17 cellular contexts compared by ENCODE assay signal in the genomic region with DNA sequence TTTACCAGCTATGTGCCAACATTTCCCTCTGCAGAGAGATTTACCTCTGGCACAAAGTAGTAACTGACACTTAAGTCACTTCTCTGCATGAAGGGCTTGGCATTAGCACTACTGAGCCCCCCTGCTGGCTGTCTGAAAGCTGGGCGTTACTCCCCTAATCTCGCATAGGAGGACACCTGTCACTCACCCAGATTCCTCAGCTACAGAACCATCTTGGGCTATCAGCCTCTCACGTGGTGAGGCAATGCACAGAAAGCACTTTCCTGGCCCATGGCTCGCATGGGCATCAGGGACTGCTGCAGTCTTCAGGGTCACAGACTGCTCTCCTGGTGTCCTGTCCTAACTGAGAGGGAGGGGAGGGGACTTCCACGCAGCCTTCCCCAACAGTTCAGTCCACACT. TPM values are rescaled to one million over a fixed set of nuclear protein-coding genes. Genes with fewer than 3 reads are reported as not detected.
DNase-seq lines count a peak whose midpoint lies in the region; ATAC-seq and TF ChIP-seq lines count a peak whose summit lies in the region.
"Had no signal": no experiment of that assay in that cellular context is flagged by ENCODE, and none has a peak within 500 bp of the region (broad histone marks: within the 10 kb centered on the region; RNA-seq: fewer than 3 reads in every experiment).

No MANE protein-coding gene starts in this region.

- no peak overlapping the region for H3K4ac ChIP-seq in neuronal stem cell (ENCODE audit: low read length)

- H3K18ac ChIP-seq in neuronal stem cell (ENCODE audit: low read length): peak overlapping the region; percentile 58

- no peak for DNase-seq in activated CD4-positive, alpha-beta memory T cell treated with anti-CD3 and anti-CD28 coated beads for 36 hours
- no peak for DNase-seq in activated CD4-positive, alpha-beta memory T cell treated with anti-CD3 and anti-CD28 coated beads, Interleukin-2, amount 10 ng/mL, durations not matched to agents 7 days and 5 days
- DNase-seq in NCI-H345 (lab: John Stamatoyannopoulos, UW): peak; percentile 36
- no peak for DNase-seq in activated naive CD8-positive, alpha-beta T cell treated with anti-CD3 and anti-CD28 coated beads, Interleukin-2, amount 50 U/mL, for 24 hours
- peak; percentile 15 for DNase-seq in neuronal stem cell (ENCODE audit: low spot score)
- DNase-seq in NCI-H2107 treated with DMSO at 0.1 percent for 48 hours (lab: John Stamatoyannopoulos, UW; ENCODE audit: unreplicated experiment): no peak
- no peak for DNase-seq in BE2C
- DNase-seq: activated gamma-delta T cell; DND-41; KG1; NCI-H187 treated with DMSO at 0.1 percent for 48 hours; stimulated activated CD4-positive, alpha-beta T cell treated with anti-CD3 and anti-CD28 coated beads, Interleukin-4, amount 100 ng/mL, for 24 hours; stimulated activated naive B cell treated with anti-CD40 and anti-IgM and Interleukin-4, amounts not matched to agents 10 μg/mL and 1 μg/mL and 100 μg/mL, for 72 hours had no signal

- no peaks in the 10 kb centered on the region for H3K79me1 ChIP-seq in neuronal stem cell (ENCODE audit: low read depth, low read length)

- H3K4me1 Mint-ChIP-seq in activated CD4-positive, alpha-beta memory T cell treated with anti-CD3 and anti-CD28 coated beads for 36 hours (ENCODE audit: low read depth): peaks cover 45% of the 10 kb centered on the region
- peaks cover 37% of the 10 kb centered on the region for H3K4me1 Mint-ChIP-seq in activated CD4-positive, alpha-beta memory T cell treated with anti-CD3 and anti-CD28 coated beads, Interleukin-2, amount 10 ng/mL, durations not matched to agents 7 days and 5 days
- peaks cover 85% of the 10 kb centered on the region for H3K4me1 Mint-ChIP-seq in activated naive CD8-positive, alpha-beta T cell treated with anti-CD3 and anti-CD28 coated beads, Interleukin-2, amount 50 U/mL, for 24 hours

- WGBS in neuronal stem cell (ENCODE audit: extremely low coverage in 2 of 2, insufficient read length in 2 of 2, insufficient replicate concordance in 1 of 2), 2 donors: no CpG with 5 or more reads among the region's 5 CpGs

- no peak overlapping the region for H3K14ac ChIP-seq in neuronal stem cell (ENCODE audit: low read length)

- no peak for ATAC-seq in activated naive CD8-positive, alpha-beta T cell treated with anti-CD3 and anti-CD28 coated beads, Interleukin-2, amount 50 U/mL, for 24 hours
- ATAC-seq in HG02588 (IDR thresholded peaks at IDR 0.05; ENCODE audit: unreplicated experiment): no peak
- ATAC-seq: gastroesophageal sphincter; SK-N-SH treated with all-trans-retinoic acid at 6 μM for 48 hours; stimulated activated naive B cell treated with anti-CD40 and anti-IgM and Interleukin-4, amounts not matched to agents 10 μg/mL and 1 μg/mL and 100 μg/mL, for 72 hours had no signal

- POLR2A ChIA-PET in activated CD4-positive, alpha-beta memory T cell treated with anti-CD3 and anti-CD28 coated beads for 36 hours (lab: Charles Lee): no interaction called here
- POLR2A ChIA-PET in activated CD4-positive, alpha-beta memory T cell treated with anti-CD3 and anti-CD28 coated beads, Interleukin-2, amount 10 ng/mL, durations not matched to agents 7 days and 5 days (lab: Charles Lee): no interaction called here

- H4K91ac ChIP-seq in neuronal stem cell (ENCODE audit: low read depth, low read length, poor library complexity): no peak overlapping the region

- peak overlapping the region; percentile 85 for H3K27ac Mint-ChIP-seq in activated CD4-positive, alpha-beta memory T cell treated with anti-CD3 and anti-CD28 coated beads for 36 hours
- no peak overlapping the region for H3K27ac Mint-ChIP-seq in activated CD4-positive, alpha-beta memory T cell treated with anti-CD3 and anti-CD28 coated beads, Interleukin-2, amount 10 ng/mL, durations not matched to agents 7 days and 5 days
- peak overlapping the region; percentile 97 for H3K27ac Mint-ChIP-seq in activated naive CD8-positive, alpha-beta T cell treated with anti-CD3 and anti-CD28 coated beads, Interleukin-2, amount 50 U/mL, for 24 hours

- H3K27me3 Mint-ChIP-seq in activated CD4-positive, alpha-beta memory T cell treated with anti-CD3 and anti-CD28 coated beads for 36 hours: no peaks in the 10 kb centered on the region
- no peaks in the 10 kb centered on the region for H3K27me3 Mint-ChIP-seq in activated CD4-positive, alpha-beta memory T cell treated with anti-CD3 and anti-CD28 coated beads, Interleukin-2, amount 10 ng/mL, durations not matched to agents 7 days and 5 days
- H3K27me3 Mint-ChIP-seq in activated naive CD8-positive, alpha-beta T cell treated with anti-CD3 and anti-CD28 coated beads, Interleukin-2, amount 50 U/mL, for 24 hours: no peaks in the 10 kb centered on the region
- H3K27me3 Mint-ChIP-seq: stimulated activated naive B cell treated with anti-CD40 and anti-IgM and Interleukin-4, amounts not matched to agents 10 μg/mL and 1 μg/mL and 100 μg/mL, for 72 hours had no signal

- H3K4me1 ChIP-seq in neuronal stem cell (ENCODE audit: control insufficient read depth in 2 of 2, insufficient read depth in 1 of 2, low read depth in 1 of 2, low read length in 2 of 2) (peaks cover 0 to 13% of the 10 kb centered on the region in 2 donors), BE2C (no peaks in the 10 kb centered on the region)

- no peak overlapping the region for H2BK120ac ChIP-seq in neuronal stem cell (ENCODE audit: low read depth, low read length)

- no peak overlapping the region for H2BK12ac ChIP-seq in neuronal stem cell (ENCODE audit: low read length)

- H3K4me3 ChIP-seq in neuronal stem cell (ENCODE audit: low read length in 2 of 2) (no peak overlapping the region), BE2C (ENCODE audit: low read depth, low read length) (no peak overlapping the region)
- H3K4me3 ChIP-seq: gastroesophageal sphincter had no signal

- H3K4me2 ChIP-seq in neuronal stem cell (ENCODE audit: insufficient read depth, low read length, poor library complexity, severe bottlenecking): no peak overlapping the region

- CTCF ChIA-PET in activated CD4-positive, alpha-beta memory T cell treated with anti-CD3 and anti-CD28 coated beads for 36 hours (lab: Charles Lee): no interaction called here
- CTCF ChIA-PET in activated CD4-positive, alpha-beta memory T cell treated with anti-CD3 and anti-CD28 coated beads, Interleukin-2, amount 10 ng/mL, durations not matched to agents 7 days and 5 days (lab: Charles Lee): no interaction called here

- TF ChIP-seq CTCF in BE2C (IDR thresholded peaks at IDR 0.05; ENCODE audit: low read depth, low read length): no peak

- H2BK5ac ChIP-seq in neuronal stem cell (ENCODE audit: low read length): no peak overlapping the region

- no peak overlapping the region for H3K27ac ChIP-seq in neuronal stem cell (replicated peaks; ENCODE audit: low read length)
- H3K27ac ChIP-seq: gastroesophageal sphincter had no signal

- peaks cover 5% of the 10 kb centered on the region for H3K36me3 Mint-ChIP-seq in activated CD4-positive, alpha-beta memory T cell treated with anti-CD3 and anti-CD28 coated beads for 36 hours
- peaks cover 15% of the 10 kb centered on the region for H3K36me3 Mint-ChIP-seq in activated CD4-positive, alpha-beta memory T cell treated with anti-CD3 and anti-CD28 coated beads, Interleukin-2, amount 10 ng/mL, durations not matched to agents 7 days and 5 days (ENCODE audit: low read depth)
- H3K36me3 Mint-ChIP-seq in activated naive CD8-positive, alpha-beta T cell treated with anti-CD3 and anti-CD28 coated beads, Interleukin-2, amount 50 U/mL, for 24 hours (ENCODE audit: low read depth): peaks cover 11% of the 10 kb centered on the region

- H2BK15ac ChIP-seq in neuronal stem cell (ENCODE audit: low read length): no peak overlapping the region

- H3K9ac ChIP-seq in neuronal stem cell (ENCODE audit: low read depth, low read length, poor library complexity): no peak overlapping the region

- H3K23ac ChIP-seq in neuronal stem cell (ENCODE audit: low read depth, low read length, poor library complexity): no peak overlapping the region

- peaks cover 4% of the 10 kb centered on the region for H3K9me3 Mint-ChIP-seq in activated CD4-positive, alpha-beta memory T cell treated with anti-CD3 and anti-CD28 coated beads for 36 hours
- peaks cover 4% of the 10 kb centered on the region for H3K9me3 Mint-ChIP-seq in activated CD4-positive, alpha-beta memory T cell treated with anti-CD3 and anti-CD28 coated beads, Interleukin-2, amount 10 ng/mL, durations not matched to agents 7 days and 5 days
- H3K9me3 Mint-ChIP-seq in activated naive CD8-positive, alpha-beta T cell treated with anti-CD3 and anti-CD28 coated beads, Interleukin-2, amount 50 U/mL, for 24 hours: peaks cover 16% of the 10 kb centered on the region

- H3K36me3 ChIP-seq in neuronal stem cell (replicated peaks in 1 of 2; ENCODE audit: control insufficient read depth in 2 of 2, insufficient read depth in 2 of 2, low read length in 2 of 2): no peaks in the 10 kb centered on the region
- H3K36me3 ChIP-seq in BE2C: no peaks in the 10 kb centered on the region
- H3K36me3 ChIP-seq: gastroesophageal sphincter had no signal

- peaks cover 0 to 2% of the 10 kb centered on the region in 2 donors for H3K9me3 ChIP-seq in neuronal stem cell (replicated peaks in 1 of 2; ENCODE audit: control insufficient read depth in 2 of 2, insufficient read depth in 1 of 2, low read depth in 1 of 2, low read length in 2 of 2)
- no peaks in the 10 kb centered on the region for H3K9me3 ChIP-seq in BE2C
- H3K9me3 ChIP-seq: gastroesophageal sphincter had no signal

- H4K8ac ChIP-seq in neuronal stem cell (ENCODE audit: low read depth, low read length): no peak overlapping the region

- H2AFZ ChIP-seq in neuronal stem cell (ENCODE audit: low read length): no peak overlapping the region

- intact Hi-C loops in activated CD4-positive, alpha-beta memory T cell treated with anti-CD3 and anti-CD28 coated beads for 36 hours (cut with micrococcal nuclease): loop anchor here (2.0 to 10.0 kb wide), 4 partner anchors 32 to 1232 kb away; partner anchors contain the start of gene CUL3

- H2AK5ac ChIP-seq in neuronal stem cell (ENCODE audit: low read depth, low read length): no peak overlapping the region

- H3K4me3 Mint-ChIP-seq in activated CD4-positive, alpha-beta memory T cell treated with anti-CD3 and anti-CD28 coated beads for 36 hours: no peak overlapping the region
- H3K4me3 Mint-ChIP-seq in activated CD4-positive, alpha-beta memory T cell treated with anti-CD3 and anti-CD28 coated beads, Interleukin-2, amount 10 ng/mL, durations not matched to agents 7 days and 5 days: no peak overlapping the region
- no peak overlapping the region for H3K4me3 Mint-ChIP-seq in activated naive CD8-positive, alpha-beta T cell treated with anti-CD3 and anti-CD28 coated beads, Interleukin-2, amount 50 U/mL, for 24 hours

- no peaks in the 10 kb centered on the region for H3K27me3 ChIP-seq in neuronal stem cell (ENCODE audit: control insufficient read depth in 3 of 3, insufficient read depth in 3 of 3, low read depth in 1 of 3, low read length in 3 of 3)
- peaks cover 6% of the 10 kb centered on the region; the same call in 1 of the 2 replicates for H3K27me3 ChIP-seq in BE2C
- H3K27me3 ChIP-seq: gastroesophageal sphincter had no signal

RNA-seq across cellular contexts. Expression of gene SERPINE2, which starts 12.0 kb away (rescaled TPM):
- total RNA-seq in activated CD4-positive, alpha-beta memory T cell treated with anti-CD3 and anti-CD28 coated beads for 36 hours: 10 to 100 TPM; 16.4 to 16.5 TPM
- 1 to 10 TPM; 7.4 to 7.9 TPM for total RNA-seq in activated CD4-positive, alpha-beta memory T cell treated with anti-CD3 and anti-CD28 coated beads, Interleukin-2, amount 10 ng/mL, durations not matched to agents 7 days and 5 days
- 19.1 TPM for polyA plus RNA-seq in neuronal stem cell (2013, experiment 1 of 2)
- polyA plus RNA-seq in neuronal stem cell (2013, experiment 2 of 2): 20.2 TPM
- 2.1 TPM for polyA plus RNA-seq in BE2C (2012; ENCODE audit: insufficient read depth, insufficient read length, low read depth)
- total RNA-seq: OCI-LY7 had no signal

Comparison
In these comparisons a context has a peak if more than half of its experiments do, and no peak if none do; other contexts are left out.
1. DNase-seq: peak in NCI-H345 (single experiment) and neuronal stem cell (single experiment); none in activated CD4-positive, alpha-beta memory T cell treated with anti-CD3 and anti-CD28 coated beads for 36 hours (single experiment), activated CD4-positive, alpha-beta memory T cell treated with anti-CD3 and anti-CD28 coated beads, Interleukin-2, amount 10 ng/mL, durations not matched to agents 7 days and 5 days (single experiment), activated naive CD8-positive, alpha-beta T cell treated with anti-CD3 and anti-CD28 coated beads, Interleukin-2, amount 50 U/mL, for 24 hours (single experiment), NCI-H2107 treated with DMSO at 0.1 percent for 48 hours (single experiment) and BE2C (single experiment).